Comparison of ENCODE assay signal across 2 cellular contexts in the genomic region with DNA sequence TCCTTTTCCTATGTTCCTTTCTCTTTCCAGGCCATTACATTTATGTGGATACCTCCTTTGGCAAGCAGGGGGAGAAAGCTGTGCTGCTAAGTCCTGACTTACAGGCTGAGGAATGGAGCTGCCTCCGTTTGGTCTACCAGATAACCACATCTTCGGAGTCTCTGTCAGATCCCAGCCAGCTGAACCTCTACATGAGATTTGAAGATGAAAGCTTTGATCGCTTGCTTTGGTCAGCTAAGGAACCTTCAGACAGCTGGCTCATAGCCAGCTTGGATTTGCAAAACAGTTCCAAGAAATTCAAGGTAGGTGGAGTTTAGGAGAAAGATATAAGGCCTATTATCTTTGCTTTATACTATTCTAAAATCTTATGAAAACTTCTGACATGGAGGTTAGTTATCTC.
TF ChIP-seq lines count a peak whose summit lies in the region.

No MANE protein-coding gene starts in this region.

TF ChIP-seq in WTC11, 78 proteins besides CTCF, POLR2A, EP300 and RAD21:
- TF ChIP-seq, protein P1, sequence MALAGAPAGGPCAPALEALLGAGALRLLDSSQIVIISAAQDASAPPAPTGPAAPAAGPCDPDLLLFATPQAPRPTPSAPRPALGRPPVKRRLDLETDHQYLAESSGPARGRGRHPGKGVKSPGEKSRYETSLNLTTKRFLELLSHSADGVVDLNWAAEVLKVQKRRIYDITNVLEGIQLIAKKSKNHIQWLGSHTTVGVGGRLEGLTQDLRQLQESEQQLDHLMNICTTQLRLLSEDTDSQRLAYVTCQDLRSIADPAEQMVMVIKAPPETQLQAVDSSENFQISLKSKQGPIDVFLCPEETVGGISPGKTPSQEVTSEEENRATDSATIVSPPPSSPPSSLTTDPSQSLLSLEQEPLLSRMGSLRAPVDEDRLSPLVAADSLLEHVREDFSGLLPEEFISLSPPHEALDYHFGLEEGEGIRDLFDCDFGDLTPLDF (CRISPR knock-in tag; IDR thresholded peaks at IDR 0.05), result no peak
- TF ChIP-seq ZNF263 (CRISPR knock-in tag; IDR thresholded peaks at IDR 0.05; ENCODE audit: low read depth) (no peak), FOXK1 (CRISPR knock-in tag; IDR thresholded peaks at IDR 0.05) (no peak), ESRRA (CRISPR knock-in tag; IDR thresholded peaks at IDR 0.05; ENCODE audit: borderline replicate concordance) (no peak), ELF4 (CRISPR knock-in tag; IDR thresholded peaks at IDR 0.05; ENCODE audit: low read depth) (no peak), PRRX2 (CRISPR knock-in tag; IDR thresholded peaks at IDR 0.05) (no peak), ZNF317 (CRISPR knock-in tag; IDR thresholded peaks at IDR 0.05; ENCODE audit: borderline replicate concordance, low read depth) (no peak), SMAD3 (CRISPR knock-in tag; IDR thresholded peaks at IDR 0.05; ENCODE audit: borderline replicate concordance) (no peak), ZBTB21 (CRISPR knock-in tag; IDR thresholded peaks at IDR 0.05; ENCODE audit: borderline replicate concordance) (no peak)
- TF ChIP-seq, protein P2, sequence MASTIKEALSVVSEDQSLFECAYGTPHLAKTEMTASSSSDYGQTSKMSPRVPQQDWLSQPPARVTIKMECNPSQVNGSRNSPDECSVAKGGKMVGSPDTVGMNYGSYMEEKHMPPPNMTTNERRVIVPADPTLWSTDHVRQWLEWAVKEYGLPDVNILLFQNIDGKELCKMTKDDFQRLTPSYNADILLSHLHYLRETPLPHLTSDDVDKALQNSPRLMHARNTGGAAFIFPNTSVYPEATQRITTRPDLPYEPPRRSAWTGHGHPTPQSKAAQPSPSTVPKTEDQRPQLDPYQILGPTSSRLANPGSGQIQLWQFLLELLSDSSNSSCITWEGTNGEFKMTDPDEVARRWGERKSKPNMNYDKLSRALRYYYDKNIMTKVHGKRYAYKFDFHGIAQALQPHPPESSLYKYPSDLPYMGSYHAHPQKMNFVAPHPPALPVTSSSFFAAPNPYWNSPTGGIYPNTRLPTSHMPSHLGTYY (CRISPR knock-in tag; IDR thresholded peaks at IDR 0.05), result no peak
- TF ChIP-seq, protein P3, sequence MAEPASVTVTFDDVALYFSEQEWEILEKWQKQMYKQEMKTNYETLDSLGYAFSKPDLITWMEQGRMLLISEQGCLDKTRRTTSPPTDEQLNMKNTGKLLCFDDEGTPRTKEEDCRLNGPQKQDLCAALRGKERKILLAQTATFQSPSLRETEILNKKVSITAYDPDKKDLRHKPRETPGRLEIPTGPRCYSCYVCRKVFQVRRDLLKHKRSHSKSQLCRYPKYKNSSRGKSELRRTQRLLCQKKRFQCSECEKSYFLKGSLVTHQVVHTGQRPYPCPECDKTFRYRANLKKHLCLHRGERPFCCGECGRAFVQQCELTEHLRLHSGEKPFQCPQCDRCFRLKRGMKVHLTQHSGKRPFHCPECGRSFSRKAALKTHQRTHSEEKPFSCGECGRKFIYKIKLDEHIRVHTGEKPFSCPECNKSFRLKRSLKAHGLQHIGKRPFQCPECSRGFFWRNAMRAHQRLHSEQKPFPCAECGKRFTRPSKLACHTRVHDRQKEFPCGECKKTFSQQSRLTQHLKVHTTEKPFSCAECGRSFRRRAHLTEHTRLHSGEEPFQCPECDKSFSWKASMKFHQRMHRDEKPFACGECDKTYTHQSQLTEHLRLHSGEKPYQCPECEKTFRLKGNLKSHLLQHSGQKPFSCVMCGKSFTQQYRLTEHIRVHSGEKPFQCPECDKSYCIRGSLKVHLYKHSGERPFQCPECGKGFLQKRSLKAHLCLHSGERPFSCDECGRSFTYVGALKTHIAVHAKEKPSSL (CRISPR knock-in tag; conservative IDR thresholded peaks at IDR 0.05), result no peak

TF ChIP-seq in H1, 55 proteins besides CTCF, POLR2A, EP300 and RAD21:
- no peak for TF ChIP-seq CBX8 (IDR thresholded peaks at IDR 0.05; ENCODE audit: borderline replicate concordance, low read depth, low read length)
- no peak for TF ChIP-seq SUZ12 (IDR thresholded peaks at IDR 0.05; ENCODE audit: low read length)
- TF ChIP-seq TAF1 (IDR thresholded peaks at IDR 0.05; ENCODE audit: low read depth, low read length), result no peak
- no peak for TF ChIP-seq TAF7 (optimal IDR thresholded peaks at IDR 0.05; ENCODE audit: borderline replicate concordance, low read depth, low read length)
- TF ChIP-seq SIN3A (conservative IDR thresholded peaks at IDR 0.05 in 1 of 2, IDR thresholded peaks at IDR 0.05 in 1 of 2; ENCODE audit: low read depth in 1 of 2, low read length in 2 of 2), result no peak
- TF ChIP-seq BRCA1 (IDR thresholded peaks at IDR 0.05; ENCODE audit: low read depth, low read length), result no peak
- no peak for TF ChIP-seq ZNF274 (IDR thresholded peaks at IDR 0.05; ENCODE audit: borderline replicate concordance, extremely low read depth, low read length)
- TF ChIP-seq MAX (IDR thresholded peaks at IDR 0.05), result no peak
- TF ChIP-seq ASH2L (IDR thresholded peaks at IDR 0.05; ENCODE audit: low read length), result no peak
- no peak for TF ChIP-seq EZH2 (IDR thresholded peaks at IDR 0.05; ENCODE audit: low read depth, low read length, severe bottlenecking)
- no peak for TF ChIP-seq KDM1A (IDR thresholded peaks at IDR 0.05; ENCODE audit: borderline replicate concordance, low read length)
- TF ChIP-seq TCF12 (IDR thresholded peaks at IDR 0.05; ENCODE audit: low read depth, low read length), result no peak
- no peak for TF ChIP-seq HDAC6 (IDR thresholded peaks at IDR 0.05; ENCODE audit: low read depth, low read length)
- TF ChIP-seq, protein P4, sequence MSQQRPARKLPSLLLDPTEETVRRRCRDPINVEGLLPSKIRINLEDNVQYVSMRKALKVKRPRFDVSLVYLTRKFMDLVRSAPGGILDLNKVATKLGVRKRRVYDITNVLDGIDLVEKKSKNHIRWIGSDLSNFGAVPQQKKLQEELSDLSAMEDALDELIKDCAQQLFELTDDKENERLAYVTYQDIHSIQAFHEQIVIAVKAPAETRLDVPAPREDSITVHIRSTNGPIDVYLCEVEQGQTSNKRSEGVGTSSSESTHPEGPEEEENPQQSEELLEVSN (IDR thresholded peaks at IDR 0.05), result no peak
- no peak for TF ChIP-seq BACH1 (IDR thresholded peaks at IDR 0.05; ENCODE audit: low read length)
- no peak for TF ChIP-seq POU5F1 (IDR thresholded peaks at IDR 0.05; ENCODE audit: low read depth, low read length)
